1 cellular context compared by ENCODE assay signal in genomic region chr17:65183736-65184135, GRCh38.
A peak's percentile ranks its signal among the peaks of the same experiment; 100 is the strongest.
TF ChIP-seq lines count a peak whose summit lies in the region.

No MANE protein-coding gene starts in this region.

TF ChIP-seq in SK-N-SH, 30 proteins besides CTCF, POLR2A, EP300 and RAD21 (continued from another document):
- TF ChIP-seq REST (IDR thresholded peaks at IDR 0.05; ENCODE audit: low read depth, low read length), result no peak
- TF ChIP-seq TCF12 (IDR thresholded peaks at IDR 0.05), result peak; percentile 65
- TF ChIP-seq RXRA (IDR thresholded peaks at IDR 0.05; ENCODE audit: borderline replicate concordance, low read depth), result no peak; the same call in 1 of the 2 replicates
- no peak for TF ChIP-seq FOXM1 (IDR thresholded peaks at IDR 0.05; ENCODE audit: low read depth)
- no peak for TF ChIP-seq EZH2phosphoT487 (IDR thresholded peaks at IDR 0.05; ENCODE audit: borderline replicate concordance, low read depth)
- no peak for TF ChIP-seq FOXJ3 (CRISPR knock-in tag; IDR thresholded peaks at IDR 0.05)
- TF ChIP-seq MXI1 (IDR thresholded peaks at IDR 0.05; ENCODE audit: low read depth, low read length), result no peak
- no peak for TF ChIP-seq SMC3 (IDR thresholded peaks at IDR 0.05; ENCODE audit: low read depth, low read length)
- no peak for TF ChIP-seq CHD2 (IDR thresholded peaks at IDR 0.05; ENCODE audit: low read length, partially characterized antibody)
- no peak for TF ChIP-seq IRF3 (IDR thresholded peaks at IDR 0.05; ENCODE audit: low read depth, low read length)
- no peak for TF ChIP-seq ELF1 (IDR thresholded peaks at IDR 0.05)
- no peak for TF ChIP-seq USF2 (IDR thresholded peaks at IDR 0.05; ENCODE audit: borderline replicate concordance, low read depth, low read length)
- TF ChIP-seq JUND (IDR thresholded peaks at IDR 0.05), result peak; percentile 20; the same call in 1 of the 2 replicates
- no peak for TF ChIP-seq MEF2A (IDR thresholded peaks at IDR 0.05; ENCODE audit: borderline replicate concordance, low read depth)
- no peak for TF ChIP-seq RCOR1 (IDR thresholded peaks at IDR 0.05; ENCODE audit: low read length)
